In genomic region chr6:116028233-116028632, GRCh38 we compare ENCODE assay signal across 12 cellular contexts. TPM values are rescaled to one million over a fixed set of nuclear protein-coding genes. Genes with fewer than 3 reads are reported as not detected.
A peak's percentile ranks its signal among the peaks of the same experiment; 100 is the strongest.
DNase-seq lines count a peak whose midpoint lies in the region; ATAC-seq, FAIRE-seq and TF ChIP-seq lines count a peak whose summit lies in the region.
"Had no signal": no experiment of that assay in that cellular context is flagged by ENCODE, and none has a peak within 500 bp of the region (broad histone marks: within the 10 kb centered on the region; RNA-seq: fewer than 3 reads in every experiment).

No MANE protein-coding gene starts in this region.

- in situ Hi-C loops in GM12878 (cut with MboI) (no loop called here), GM13977 (cut with MboI; ENCODE audit: low pct_unique_long_range_greater_than_20kb, low sequenced_read_pairs, unreplicated experiment) (no loop called here)

- no peaks in the 10 kb centered on the region for H3F3A ChIP-seq in GM23338 (replicated peaks; ENCODE audit: low read depth)

- H3K9me2 ChIP-seq in GM23338 (ENCODE audit: insufficient read depth), result no peaks in the 10 kb centered on the region

- H3K36me3 ChIP-seq in GM23338 (ENCODE audit: insufficient read depth) (no peaks in the 10 kb centered on the region), GM12878 (ENCODE audit: control insufficient read depth in 2 of 2, insufficient read depth in 2 of 2, low read length in 1 of 2) (no peaks in the 10 kb centered on the region), mucosa of descending colon (ENCODE audit: low read depth) (no peaks in the 10 kb centered on the region)
- H3K36me3 ChIP-seq: BLaER1 had no signal

- H3K4me1 Mint-ChIP-seq in GM23338, result peaks cover 7% of the 10 kb centered on the region

- H3K27me3 ChIP-seq in GM23338 (ENCODE audit: insufficient read depth) (no peaks in the 10 kb centered on the region), GM12878 (replicated peaks in 1 of 2; ENCODE audit: control insufficient read depth in 2 of 2, insufficient read depth in 2 of 2, low read length in 1 of 2) (no peaks in the 10 kb centered on the region)
- H3K27me3 ChIP-seq: BLaER1 had no signal

- TF ChIP-seq CTCF in GM23338 (conservative IDR thresholded peaks at IDR 0.05; ENCODE audit: low read depth in 2 of 2) (no peak), GM12878 (IDR thresholded peaks at IDR 0.05 in 2 of 3, conservative IDR thresholded peaks at IDR 0.05 in 1 of 3; ENCODE audit: control insufficient read depth in 2 of 3, extremely low read depth in 1 of 3, insufficient read depth in 1 of 3, low read depth in 3 of 3, low read length in 3 of 3) (no peak), mucosa of descending colon (IDR thresholded peaks at IDR 0.05) (no peak), GM13977 (IDR thresholded peaks at IDR 0.05; ENCODE audit: extremely low read depth, insufficient read depth, missing control alignments) (no peak)

- H4K20me1 ChIP-seq in GM23338 (replicated peaks; ENCODE audit: insufficient read depth), result no peaks in the 10 kb centered on the region
- H4K20me1 ChIP-seq in GM12878 (ENCODE audit: control insufficient read depth, insufficient read depth), result no peaks in the 10 kb centered on the region
- H4K20me1 ChIP-seq: BLaER1 had no signal

- POLR2A ChIA-PET in GM12878 (lab: Charles Lee), result interaction anchor here (0.9 to 1.1 kb wide), 3 partner anchors 11 to 25 kb away, joined by 3 read pairs; no protein-coding TSS in a partner anchor

- H3K4me1 ChIP-seq in GM23338 (ENCODE audit: insufficient read depth) (peaks cover 6% of the 10 kb centered on the region; the same call in 1 of the 2 replicates), GM12878 (ENCODE audit: control insufficient read depth, insufficient read depth, low read length) (peaks cover 9% of the 10 kb centered on the region), mucosa of descending colon (ENCODE audit: low read depth) (no peaks in the 10 kb centered on the region)
- H3K4me1 ChIP-seq: BLaER1 had no signal

- ATAC-seq in GM23338 (no peak; the same call in 2 of the 3 replicates), GM12878 (peak; percentile 39), mucosa of descending colon (peak; percentile 19)

- no peak for FAIRE-seq in GM12878 (lab: Jason Lieb, UNC)

- CTCF ChIA-PET in GM12878 (lab: Yijun Ruan, JAX), result interaction anchor here (0.6 to 1.6 kb wide), 6 partner anchors 9 to 289 kb away, joined by 3 to 9 read pairs (median 3); no protein-coding TSS in a partner anchor

- H3K9me3 Mint-ChIP-seq in GM23338, result no peaks in the 10 kb centered on the region
- H3K9me3 Mint-ChIP-seq: H9 had no signal

- H3K4me3 ChIP-seq in GM23338, result no peak overlapping the region
- no peak overlapping the region for H3K4me3 ChIP-seq in GM12878
- no peak overlapping the region for H3K4me3 ChIP-seq in mucosa of descending colon
- H3K4me3 ChIP-seq: BLaER1 had no signal

- H3K4me3 Mint-ChIP-seq in GM23338, result no peak overlapping the region
- H3K4me3 Mint-ChIP-seq: H9 had no signal

- no TSS peak for BruUV-seq in GM12878 (replicated peaks; lab: Mats Ljungman, UMichigan)

- no peak overlapping the region for H2AFZ ChIP-seq in GM23338
- H2AFZ ChIP-seq in GM12878 (ENCODE audit: control insufficient read depth, low read depth, low read length), result no peak overlapping the region

- no peaks in the 10 kb centered on the region for H3K27me3 Mint-ChIP-seq in GM23338 (ENCODE audit: insufficient read depth, low read depth, poor library complexity)

- no peak overlapping the region for H3K27ac ChIP-seq in GM23338 (ENCODE audit: low read depth)
- H3K27ac ChIP-seq in GM12878 (ENCODE audit: control insufficient read depth, insufficient read depth), result no peak overlapping the region
- H3K27ac ChIP-seq: BLaER1 had no signal

- TF ChIP-seq RAD21 in GM12878 (IDR thresholded peaks at IDR 0.05; ENCODE audit: insufficient read depth, low read depth, low read length), result no peak

- DNase-seq in AG20443 (ENCODE audit: low spot score), result peak; percentile 10
- peak; percentile 14 for DNase-seq in GM23338 (ENCODE audit: low spot score)
- DNase-seq in GM12878 (ENCODE audit: low read depth, low spot score), result no peak
- DNase-seq in mucosa of descending colon, result no peak
- DNase-seq in GM13977 (ENCODE audit: low spot score), result no peak
- no peak for DNase-seq in HPDE6-E6E7 (ENCODE audit: extremely low spot score)
- no peak for DNase-seq in NCI-H1930 (lab: John Stamatoyannopoulos, UW)
- DNase-seq: AML-193, DMS53, GF-D8, H9 had no signal

- RAD21 ChIA-PET in GM12878 (lab: Charles Lee; ENCODE audit: unreplicated experiment), result interaction anchor here (0.6 to 1.9 kb wide), 4 partner anchors 8 to 16 kb away, joined by 3 to 5 read pairs (median 3); no protein-coding TSS in a partner anchor

- no peak overlapping the region for H3K27ac Mint-ChIP-seq in GM23338

- H3K36me3 Mint-ChIP-seq in GM23338 (ENCODE audit: low read depth), result no peaks in the 10 kb centered on the region

- H3K79me2 ChIP-seq in GM23338 (replicated peaks; ENCODE audit: insufficient read depth) (no peaks in the 10 kb centered on the region), GM12878 (ENCODE audit: control insufficient read depth, insufficient read depth, low read length) (no peaks in the 10 kb centered on the region)

- H3K9ac ChIP-seq in GM12878 (ENCODE audit: control insufficient read depth, insufficient read depth, low read length), result no peak overlapping the region
- H3K9ac ChIP-seq: BLaER1 had no signal

- TF ChIP-seq POLR2A in GM12878 (IDR thresholded peaks at IDR 0.05; ENCODE audit: low read depth, low read length), result no peak

- intact Hi-C loops in GM12878 (cut with micrococcal nuclease; ENCODE audit: unreplicated experiment) (no loop called here), mucosa of descending colon (cut with DNase I, micrococcal nuclease) (no loop called here)

- SMC1A ChIA-PET in GM12878 (lab: Charles Lee; ENCODE audit: uncharacterized antibody, unreplicated experiment), result interaction anchor here (0.8 to 1.9 kb wide), 9 partner anchors 8 to 78 kb away, joined by 3 to 7 read pairs (median 4); no protein-coding TSS in a partner anchor

- no peak overlapping the region for H3K4me2 ChIP-seq in GM23338
- H3K4me2 ChIP-seq in GM12878 (ENCODE audit: control insufficient read depth, insufficient read depth), result no peak overlapping the region
- H3K4me2 ChIP-seq: BLaER1 had no signal

- WGBS in GM12878 (ENCODE audit: insufficient coverage, insufficient replicate concordance, low lambda C conversion rate, missing lambda C conversion rate), result 100% methylated on average over 1 of the region's 1 CpG

- H3K9me3 ChIP-seq in GM12878 (replicated peaks; ENCODE audit: control insufficient read depth, insufficient read depth, low read length), result peaks cover 4% of the 10 kb centered on the region; the same call in 2 of the 3 replicates
- H3K9me3 ChIP-seq in mucosa of descending colon, result no peaks in the 10 kb centered on the region
- H3K9me3 ChIP-seq: BLaER1 had no signal

- TF ChIP-seq EP300 in GM12878 (IDR thresholded peaks at IDR 0.05; ENCODE audit: borderline replicate concordance in 1 of 2, control insufficient read depth in 1 of 2, low read depth in 2 of 2, low read length in 2 of 2), result no peak

TF ChIP-seq in GM23338, 12 proteins besides CTCF, POLR2A, EP300 and RAD21 (continues in another document):
- TF ChIP-seq JUNB (IDR thresholded peaks at IDR 0.05; ENCODE audit: unreplicated experiment), result no peak
- TF ChIP-seq ZNF114 (CRISPR knock-in tag; IDR thresholded peaks at IDR 0.05), result no peak
- TF ChIP-seq NANOG (IDR thresholded peaks at IDR 0.05; ENCODE audit: borderline replicate concordance), result no peak

TF ChIP-seq in GM12878, 131 proteins besides CTCF, POLR2A, EP300 and RAD21 (continues in another document):
- no peak for TF ChIP-seq IRF4 (IDR thresholded peaks at IDR 0.05; ENCODE audit: low read depth, low read length)
- TF ChIP-seq ZBED1 (IDR thresholded peaks at IDR 0.05; ENCODE audit: borderline replicate concordance), result no peak

RNA-seq across cellular contexts. Expression of gene FRK, which starts 32.5 kb away (rescaled TPM):
- 0.12 and 0.24 TPM in 2 replicates for total RNA-seq in GM23338 (2014; rRNA removed; shearing (Covaris generic))
- polyA plus RNA-seq in GM23338 (2016; fragmentation: Nextera tagmentation; extraction: Ambion mirVana) (0.05 and 0.06 TPM in 2 replicates), GM12878 (2011; rRNA removed) (2.4 and 3.6 TPM in 2 replicates), GM12878 (2014; fragmentation: Illumina TruSeq; extraction: Trizol) (1.3 and 1.7 TPM in 2 replicates), GM12878 (2014; fragmentation: Nextera tagmentation; extraction: Ambion mirVana) (under 1 TPM; 0.29 to 0.32 TPM), GM12878 (2014; rRNA removed) (1.1 and 1.2 TPM in 2 replicates), GM12878 (2016; fragmentation: Nextera tagmentation; extraction: Ambion mirVana) (under 1 TPM; 0.59 to 0.63 TPM)
- 5.7 and 5.9 TPM in 2 replicates for total RNA-seq in GM12878 (2013; cell fraction: nucleolus; rRNA removed)
- total RNA-seq in GM12878 (2014; rRNA removed) (1.4 and 1.7 TPM in 2 replicates), GM12878 (2014; rRNA removed; fragmentation: Illumina TruSeq; extraction: Trizol) (1.8 and 1.9 TPM in 2 replicates), GM12878 (2021) (1.6 and 1.7 TPM in 2 replicates), mucosa of descending colon (10 to 100 TPM in 2 of 3 donors, 1 to 10 TPM in 1; 8.0 to 25.8 (median 23.2) TPM)
- polyA plus RNA-seq in GM12878 (2011; ENCODE audit: low read depth), result 0.26 TPM
- polyA plus RNA-seq in GM12878 (2011; cell fraction: cytosol; rRNA removed), result 0.72 and 0.75 TPM in 2 replicates
- polyA plus RNA-seq in GM12878 (2011; cell fraction: nucleus; rRNA removed), result 4.7 and 5.6 TPM in 2 replicates
- polyA plus RNA-seq in GM12878 (2012), result 0.31 and 0.79 TPM in 2 replicates
- polyA minus RNA-seq in GM12878 (2011; rRNA and poly(A)+ RNA removed), result 3.4 and 4.3 TPM in 2 replicates
- polyA minus RNA-seq in GM12878 (2011; cell fraction: cytosol; rRNA and poly(A)+ RNA removed), result 1.2 and 1.4 TPM in 2 replicates
- polyA minus RNA-seq in GM12878 (2011; cell fraction: nucleus; rRNA and poly(A)+ RNA removed), result 5.4 and 8.6 TPM in 2 replicates

Comparison
In these comparisons a context has a peak if more than half of its experiments do, and no peak if none do; other contexts are left out.
1. DNase-seq: peak in AG20443 (single experiment) and GM23338 (single experiment); none in GM12878 (single experiment), mucosa of descending colon (0 of 3), GM13977 (single experiment), HPDE6-E6E7 (single experiment) and NCI-H1930 (0 of 2).